In the genomic region with DNA sequence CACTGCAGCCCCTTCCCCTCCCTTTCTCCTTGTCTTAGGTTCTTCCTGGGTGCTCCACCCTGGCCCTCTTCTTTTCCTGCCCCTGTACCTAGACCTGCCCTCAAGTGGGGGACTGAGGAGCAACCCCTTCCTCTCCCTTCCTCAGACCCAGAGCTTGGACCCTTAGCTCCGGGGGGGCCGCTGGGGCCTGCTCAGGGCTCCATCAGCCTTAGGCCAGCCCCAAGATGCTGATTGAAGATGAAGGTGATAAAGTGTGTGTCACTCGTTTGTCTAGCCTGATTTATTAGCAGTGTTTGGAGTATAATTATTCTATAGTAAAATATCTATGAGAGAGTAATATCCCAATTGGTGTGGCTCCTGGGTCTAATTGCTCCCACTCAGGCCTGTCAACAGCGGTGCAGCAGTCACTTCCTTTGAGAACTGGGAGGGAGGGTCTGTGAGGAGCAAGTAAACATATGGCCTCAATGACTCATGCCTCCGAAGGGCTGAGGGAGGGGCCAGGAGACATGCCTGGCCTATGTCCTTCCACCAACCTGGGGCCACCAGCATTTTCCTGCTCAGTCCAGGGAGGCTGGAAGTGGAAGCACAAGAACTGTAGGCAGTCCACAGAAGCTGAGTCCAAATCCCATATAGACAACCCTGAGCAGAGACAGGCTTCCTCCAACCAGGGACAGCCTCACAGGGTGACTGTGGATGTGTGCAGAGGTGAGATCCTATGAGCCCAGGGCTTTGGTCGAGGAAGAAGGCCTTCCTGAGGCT, we compare ENCODE assay signal across 1 cellular context.
TF ChIP-seq lines count a peak whose summit lies in the region.

No MANE protein-coding gene starts in this region.

TF ChIP-seq in K562, 482 proteins besides CTCF, POLR2A, EP300 and RAD21 (continued from another document and continues in another):
- TF ChIP-seq, protein P1, sequence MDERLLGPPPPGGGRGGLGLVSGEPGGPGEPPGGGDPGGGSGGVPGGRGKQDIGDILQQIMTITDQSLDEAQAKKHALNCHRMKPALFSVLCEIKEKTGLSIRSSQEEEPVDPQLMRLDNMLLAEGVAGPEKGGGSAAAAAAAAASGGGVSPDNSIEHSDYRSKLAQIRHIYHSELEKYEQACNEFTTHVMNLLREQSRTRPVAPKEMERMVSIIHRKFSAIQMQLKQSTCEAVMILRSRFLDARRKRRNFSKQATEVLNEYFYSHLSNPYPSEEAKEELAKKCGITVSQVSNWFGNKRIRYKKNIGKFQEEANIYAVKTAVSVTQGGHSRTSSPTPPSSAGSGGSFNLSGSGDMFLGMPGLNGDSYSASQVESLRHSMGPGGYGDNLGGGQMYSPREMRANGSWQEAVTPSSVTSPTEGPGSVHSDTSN (CRISPR knock-in tag; IDR thresholded peaks at IDR 0.05; ENCODE audit: low read depth): no peak
- TF ChIP-seq, protein P1 (tag; conservative IDR thresholded peaks at IDR 0.05; ENCODE audit: low read depth): peak; percentile 66
- TF ChIP-seq, protein P2, sequence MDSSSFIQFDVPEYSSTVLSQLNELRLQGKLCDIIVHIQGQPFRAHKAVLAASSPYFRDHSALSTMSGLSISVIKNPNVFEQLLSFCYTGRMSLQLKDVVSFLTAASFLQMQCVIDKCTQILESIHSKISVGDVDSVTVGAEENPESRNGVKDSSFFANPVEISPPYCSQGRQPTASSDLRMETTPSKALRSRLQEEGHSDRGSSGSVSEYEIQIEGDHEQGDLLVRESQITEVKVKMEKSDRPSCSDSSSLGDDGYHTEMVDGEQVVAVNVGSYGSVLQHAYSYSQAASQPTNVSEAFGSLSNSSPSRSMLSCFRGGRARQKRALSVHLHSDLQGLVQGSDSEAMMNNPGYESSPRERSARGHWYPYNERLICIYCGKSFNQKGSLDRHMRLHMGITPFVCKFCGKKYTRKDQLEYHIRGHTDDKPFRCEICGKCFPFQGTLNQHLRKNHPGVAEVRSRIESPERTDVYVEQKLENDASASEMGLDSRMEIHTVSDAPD (CRISPR knock-in tag; IDR thresholded peaks at IDR 0.05): no peak
- TF ChIP-seq YBX1 (IDR thresholded peaks at IDR 0.05) (no peak), ADNP (tag; IDR thresholded peaks at IDR 0.05) (no peak), MAFG (tag; conservative IDR thresholded peaks at IDR 0.05) (0 out of 2 replicates have a peak, but pooled peaks have one; percentile 9), TEAD1 (CRISPR knock-in tag; IDR thresholded peaks at IDR 0.05) (no peak), ESRRA (IDR thresholded peaks at IDR 0.05; ENCODE audit: borderline replicate concordance, low read depth) (no peak), ZBTB7A (IDR thresholded peaks at IDR 0.05; ENCODE audit: borderline replicate concordance, control insufficient read depth, low read depth, low read length) (0 out of 2 replicates have a peak, but pooled peaks have one; percentile 57), ATF7 (IDR thresholded peaks at IDR 0.05) (peak; percentile 66; the same call in 1 of the 2 replicates), HDGF (IDR thresholded peaks at IDR 0.05) (0 out of 2 replicates have a peak, but pooled peaks have one; percentile 43), EHMT2 (IDR thresholded peaks at IDR 0.05) (no peak), SMARCA5 (IDR thresholded peaks at IDR 0.05) (no peak), SPI1 (IDR thresholded peaks at IDR 0.05; ENCODE audit: borderline replicate concordance, low read depth, low read length) (0 out of 2 replicates have a peak, but pooled peaks have one; percentile 20), MEIS2 (IDR thresholded peaks at IDR 0.05; ENCODE audit: partially characterized antibody) (peak; percentile 81), DDX20 (tag; IDR thresholded peaks at IDR 0.05; ENCODE audit: low read depth) (no peak), ATF1 (CRISPR knock-in tag; IDR thresholded peaks at IDR 0.05) (no peak), ATF1 (tag; IDR thresholded peaks at IDR 0.05) (peak; percentile 11; the same call in 1 of the 2 replicates), HMG20A (CRISPR knock-in tag; conservative IDR thresholded peaks at IDR 0.05) (no peak), NR2C1 (IDR thresholded peaks at IDR 0.05) (no peak), NR2C1 (tag; IDR thresholded peaks at IDR 0.05) (0 out of 2 replicates have a peak, but pooled peaks have one; percentile 16), FOXJ3 (CRISPR knock-in tag; IDR thresholded peaks at IDR 0.05) (no peak), ELF1 (tag; IDR thresholded peaks at IDR 0.05) (no peak), ZNF197 (CRISPR knock-in tag; IDR thresholded peaks at IDR 0.05; ENCODE audit: low read depth) (no peak), XRCC3 (IDR thresholded peaks at IDR 0.05) (no peak), MAFK (IDR thresholded peaks at IDR 0.05; ENCODE audit: low read length) (no peak), ZNF551 (CRISPR knock-in tag; IDR thresholded peaks at IDR 0.05) (no peak), TRIM24 (IDR thresholded peaks at IDR 0.05) (no peak), ZNF764 (CRISPR knock-in tag; IDR thresholded peaks at IDR 0.05; ENCODE audit: low read depth) (no peak), KAT2B (IDR thresholded peaks at IDR 0.05; ENCODE audit: low read depth, low read length) (no peak), NR2C2 (CRISPR knock-in tag; IDR thresholded peaks at IDR 0.05) (no peak), NR2C2 (tag; IDR thresholded peaks at IDR 0.05) (peak; percentile 31; the same call in 1 of the 2 replicates), RBBP5 (IDR thresholded peaks at IDR 0.05; ENCODE audit: borderline replicate concordance, insufficient read depth, low read length, poor library complexity, severe bottlenecking) (no peak), POU5F1 (IDR thresholded peaks at IDR 0.05; ENCODE audit: borderline replicate concordance, low read depth, low read length, partially characterized antibody) (no peak), SETDB1 (IDR thresholded peaks at IDR 0.05; ENCODE audit: low read length) (no peak), SP2 (IDR thresholded peaks at IDR 0.05; ENCODE audit: extremely low read depth, low read depth, low read length, poor library complexity, severe bottlenecking) (no peak)
- TF ChIP-seq, protein P3, sequence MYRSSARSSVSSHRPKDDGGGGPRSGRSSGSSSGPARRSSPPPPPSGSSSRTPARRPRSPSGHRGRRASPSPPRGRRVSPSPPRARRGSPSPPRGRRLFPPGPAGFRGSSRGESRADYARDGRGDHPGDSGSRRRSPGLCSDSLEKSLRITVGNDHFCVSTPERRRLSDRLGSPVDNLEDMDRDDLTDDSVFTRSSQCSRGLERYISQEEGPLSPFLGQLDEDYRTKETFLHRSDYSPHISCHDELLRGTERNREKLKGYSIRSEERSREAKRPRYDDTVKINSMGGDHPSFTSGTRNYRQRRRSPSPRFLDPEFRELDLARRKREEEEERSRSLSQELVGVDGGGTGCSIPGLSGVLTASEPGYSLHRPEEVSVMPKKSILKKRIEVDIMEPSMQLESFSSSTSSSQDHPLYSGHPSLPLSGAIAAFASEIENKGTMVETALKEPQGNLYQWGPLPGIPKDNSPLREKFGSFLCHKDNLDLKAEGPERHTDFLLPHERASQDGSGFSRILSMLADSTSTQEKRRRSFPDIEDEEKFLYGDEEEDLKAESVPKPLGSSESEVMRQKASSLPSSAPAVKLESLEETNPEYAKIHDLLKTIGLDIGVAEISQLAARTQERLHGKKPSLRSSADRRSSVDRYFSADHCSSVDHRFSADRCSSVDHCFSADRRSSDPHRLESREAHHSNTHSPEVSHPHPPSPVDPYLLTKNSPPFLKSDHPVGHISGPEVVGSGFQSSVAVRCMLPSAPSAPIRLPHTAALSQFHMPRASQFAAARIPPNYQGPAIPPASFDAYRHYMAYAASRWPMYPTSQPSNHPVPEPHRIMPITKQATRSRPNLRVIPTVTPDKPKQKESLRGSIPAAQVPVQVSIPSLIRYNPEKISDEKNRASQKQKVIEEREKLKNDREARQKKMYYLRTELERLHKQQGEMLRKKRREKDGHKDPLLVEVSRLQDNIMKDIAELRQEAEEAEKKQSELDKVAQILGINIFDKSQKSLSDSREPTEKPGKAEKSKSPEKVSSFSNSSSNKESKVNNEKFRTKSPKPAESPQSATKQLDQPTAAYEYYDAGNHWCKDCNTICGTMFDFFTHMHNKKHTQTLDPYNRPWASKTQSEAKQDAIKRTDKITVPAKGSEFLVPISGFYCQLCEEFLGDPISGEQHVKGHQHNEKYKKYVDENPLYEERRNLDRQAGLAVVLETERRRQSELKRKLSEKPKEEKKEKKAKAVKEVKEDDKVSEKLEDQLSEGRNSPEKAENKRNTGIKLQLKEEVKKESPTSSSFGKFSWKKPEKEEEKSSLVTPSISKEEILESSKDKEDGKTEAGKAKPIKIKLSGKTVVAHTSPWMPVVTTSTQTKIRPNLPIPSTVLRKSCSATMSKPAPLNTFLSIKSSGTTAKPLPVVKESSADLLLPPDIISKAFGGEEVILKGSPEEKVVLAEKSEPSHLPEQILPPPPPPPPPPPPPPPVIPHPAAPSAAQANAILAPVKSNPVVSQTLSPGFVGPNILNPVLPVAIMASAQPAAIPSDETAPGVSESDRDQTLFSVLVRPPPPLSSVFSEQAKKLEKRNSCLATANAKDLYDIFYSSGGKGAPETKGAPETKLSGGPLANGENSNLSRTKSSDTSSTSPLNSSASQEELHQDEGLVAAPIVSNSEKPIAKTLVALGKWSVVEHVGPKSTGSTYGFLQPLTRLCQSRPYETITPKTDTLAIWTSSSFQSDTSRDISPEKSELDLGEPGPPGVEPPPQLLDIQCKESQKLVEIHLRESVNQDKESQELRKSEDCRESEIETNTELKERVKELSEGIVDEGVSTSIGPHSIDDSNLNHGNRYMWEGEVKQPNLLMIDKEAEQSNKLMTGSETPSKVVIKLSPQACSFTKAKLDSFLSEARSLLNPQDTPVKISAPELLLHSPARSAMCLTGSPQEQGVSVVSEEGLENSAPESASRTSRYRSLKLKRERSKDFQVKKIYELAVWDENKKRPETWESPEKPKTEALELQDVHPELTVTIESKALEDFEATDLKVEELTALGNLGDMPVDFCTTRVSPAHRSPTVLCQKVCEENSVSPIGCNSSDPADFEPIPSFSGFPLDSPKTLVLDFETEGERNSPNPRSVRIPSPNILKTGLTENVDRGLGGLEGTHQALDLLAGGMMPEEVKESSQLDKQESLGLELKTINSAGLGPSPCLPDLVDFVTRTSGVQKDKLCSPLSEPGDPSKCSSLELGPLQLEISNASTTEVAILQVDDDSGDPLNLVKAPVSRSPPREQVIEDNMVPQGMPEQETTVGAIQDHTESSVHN (IDR thresholded peaks at IDR 0.05; ENCODE audit: borderline replicate concordance in 1 of 2, low read depth in 1 of 2): no peak
- TF ChIP-seq, protein P4, sequence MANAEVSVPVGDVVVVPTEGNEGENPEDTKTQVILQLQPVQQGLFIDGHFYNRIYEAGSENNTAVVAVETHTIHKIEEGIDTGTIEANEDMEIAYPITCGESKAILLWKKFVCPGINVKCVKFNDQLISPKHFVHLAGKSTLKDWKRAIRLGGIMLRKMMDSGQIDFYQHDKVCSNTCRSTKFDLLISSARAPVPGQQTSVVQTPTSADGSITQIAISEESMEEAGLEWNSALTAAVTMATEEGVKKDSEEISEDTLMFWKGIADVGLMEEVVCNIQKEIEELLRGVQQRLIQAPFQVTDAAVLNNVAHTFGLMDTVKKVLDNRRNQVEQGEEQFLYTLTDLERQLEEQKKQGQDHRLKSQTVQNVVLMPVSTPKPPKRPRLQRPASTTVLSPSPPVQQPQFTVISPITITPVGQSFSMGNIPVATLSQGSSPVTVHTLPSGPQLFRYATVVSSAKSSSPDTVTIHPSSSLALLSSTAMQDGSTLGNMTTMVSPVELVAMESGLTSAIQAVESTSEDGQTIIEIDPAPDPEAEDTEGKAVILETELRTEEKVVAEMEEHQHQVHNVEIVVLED (CRISPR knock-in tag; IDR thresholded peaks at IDR 0.05): no peak
- TF ChIP-seq, protein P5, sequence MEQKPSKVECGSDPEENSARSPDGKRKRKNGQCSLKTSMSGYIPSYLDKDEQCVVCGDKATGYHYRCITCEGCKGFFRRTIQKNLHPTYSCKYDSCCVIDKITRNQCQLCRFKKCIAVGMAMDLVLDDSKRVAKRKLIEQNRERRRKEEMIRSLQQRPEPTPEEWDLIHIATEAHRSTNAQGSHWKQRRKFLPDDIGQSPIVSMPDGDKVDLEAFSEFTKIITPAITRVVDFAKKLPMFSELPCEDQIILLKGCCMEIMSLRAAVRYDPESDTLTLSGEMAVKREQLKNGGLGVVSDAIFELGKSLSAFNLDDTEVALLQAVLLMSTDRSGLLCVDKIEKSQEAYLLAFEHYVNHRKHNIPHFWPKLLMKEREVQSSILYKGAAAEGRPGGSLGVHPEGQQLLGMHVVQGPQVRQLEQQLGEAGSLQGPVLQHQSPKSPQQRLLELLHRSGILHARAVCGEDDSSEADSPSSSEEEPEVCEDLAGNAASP (IDR thresholded peaks at IDR 0.05): no peak
